Comparison of ENCODE assay signal across 8 cellular contexts in genomic region chr19:58519355-58520256, GRCh38. TPM values are rescaled to one million over a fixed set of nuclear protein-coding genes. Genes with fewer than 3 reads are reported as not detected.
DNase-seq lines count a peak whose midpoint lies in the region; ATAC-seq and TF ChIP-seq lines count a peak whose summit lies in the region.

Gene ZBTB45 (minus strand): TSS chr19:58519810. CDS start chr19:58517673, 2,137 bp downstream.

- dilution Hi-C loops in mammary epithelial cell (cut with HindIII; ENCODE audit: low sequenced_read_pairs) = loop anchor here (5.0 kb wide), 1 partner anchor 62 kb away; no protein-coding TSS in a partner anchor

- 4% methylated on average over 25 of the region's 87 CpGs for WGBS in mammary epithelial cell (ENCODE audit: low coverage, missing lambda C conversion rate)
- under 1% methylated on average over 58 of the region's 87 CpGs for WGBS in smooth muscle cell (ENCODE audit: low lambda C conversion rate)

- no TSS peak for BruUV-seq in mammary epithelial cell (replicated peaks; lab: Mats Ljungman, UMichigan)

- CTCF ChIA-PET in mammary epithelial cell (lab: Charles Lee; ENCODE audit: low non-redundant PET) = interaction anchor here (0.6 to 1.4 kb wide), 5 partner anchors 24 to 781 kb away, joined by 3 to 10 read pairs (median 5); partner anchors contain the start of genes CHMP2A and TRIM28

- H3K4me1 ChIP-seq in mammary epithelial cell (ENCODE audit: insufficient read depth, low read length) (peaks cover 11% of the 10 kb centered on the region), smooth muscle cell (ENCODE audit: low read depth) (peaks cover 10% of the 10 kb centered on the region)

- H3K36me3 ChIP-seq in WERI-Rb-1 (peaks cover 13% of the 10 kb centered on the region), mammary epithelial cell (ENCODE audit: insufficient read depth, low read length) (no peaks in the 10 kb centered on the region), smooth muscle cell (ENCODE audit: low read depth) (no peaks in the 10 kb centered on the region)

- H3K27ac ChIP-seq in WERI-Rb-1 (peak within 1 kb of the TSS; percentile 95), mammary epithelial cell (ENCODE audit: insufficient read depth, low read depth, low read length) (peak within 1 kb of the TSS; percentile 78), smooth muscle cell (ENCODE audit: low read depth) (peak within 1 kb of the TSS; percentile 82)

- H3K9me3 ChIP-seq in WERI-Rb-1 (ENCODE audit: severe bottlenecking) = no peaks in the 10 kb centered on the region
- H3K9me3 ChIP-seq in mammary epithelial cell (replicated peaks; ENCODE audit: insufficient read depth, low read length) = no peaks in the 10 kb centered on the region
- no peaks in the 10 kb centered on the region for H3K9me3 ChIP-seq in smooth muscle cell (replicated peaks; ENCODE audit: low read depth)

- H4K20me1 ChIP-seq in mammary epithelial cell (ENCODE audit: insufficient read depth, low read length) (no peaks in the 10 kb centered on the region), smooth muscle cell (ENCODE audit: low read depth) (peaks cover 4% of the 10 kb centered on the region)

- no peaks in the 10 kb centered on the region for H3F3A ChIP-seq in smooth muscle cell (ENCODE audit: low read depth)

- intact Hi-C loops in mammary epithelial cell (cut with micrococcal nuclease) = loop anchor here (1.0 to 2.0 kb wide), 13 partner anchors 20 to 1113 kb away; partner anchors contain the start of genes CHMP2A, TRIM28, ZNF324 and ZNF446

- peak within 1 kb of the TSS; percentile 90 for H3K4me2 ChIP-seq in mammary epithelial cell (ENCODE audit: insufficient read depth, low read depth, low read length)
- peak within 1 kb of the TSS; percentile 90 for H3K4me2 ChIP-seq in smooth muscle cell

- H3K4me3 ChIP-seq in WERI-Rb-1 (ENCODE audit: low read depth, low read length) = peak within 1 kb of the TSS; percentile 54
- peak within 1 kb of the TSS; percentile 80 to 87 (median 86) for H3K4me3 ChIP-seq in mammary epithelial cell (replicated peaks in 1 of 3; ENCODE audit: insufficient read depth in 1 of 3, low read depth in 2 of 3, low read length in 3 of 3)
- peak within 1 kb of the TSS; percentile 65 for H3K4me3 ChIP-seq in smooth muscle cell

- H2AFZ ChIP-seq in mammary epithelial cell (ENCODE audit: low read depth, low read length) (peak within 1 kb of the TSS; percentile 83), smooth muscle cell (ENCODE audit: low read depth) (peak within 1 kb of the TSS; percentile 64)

- H3K79me2 ChIP-seq in mammary epithelial cell (ENCODE audit: insufficient read depth, low read length) (peaks cover 43% of the 10 kb centered on the region), smooth muscle cell (ENCODE audit: low read depth) (peaks cover 42% of the 10 kb centered on the region)

- TF ChIP-seq CTCF in WERI-Rb-1 (IDR thresholded peaks at IDR 0.05; ENCODE audit: low read depth, low read length) (peak; percentile 74), mammary epithelial cell (conservative IDR thresholded peaks at IDR 0.05 in 1 of 2, IDR thresholded peaks at IDR 0.05 in 1 of 2; ENCODE audit: extremely low read depth in 1 of 2, insufficient read depth in 1 of 2, low read depth in 1 of 2, low read length in 2 of 2) (peak; percentile 49 to 90), smooth muscle cell (IDR thresholded peaks at IDR 0.05; ENCODE audit: borderline replicate concordance, insufficient read depth, poor library complexity, severe bottlenecking) (peak; percentile 97)

- ATAC-seq in GM18873 (IDR thresholded peaks at IDR 0.05; ENCODE audit: low FRiP score, unreplicated experiment) = peak; percentile 86
- ATAC-seq in HG03139 (IDR thresholded peaks at IDR 0.05; ENCODE audit: unreplicated experiment) = peak; percentile 62

- H3K27me3 ChIP-seq in WERI-Rb-1 (ENCODE audit: insufficient read depth, low read depth, severe bottlenecking) (no peaks in the 10 kb centered on the region), mammary epithelial cell (ENCODE audit: insufficient read depth, low read length) (no peaks in the 10 kb centered on the region), smooth muscle cell (ENCODE audit: low read depth) (no peaks in the 10 kb centered on the region)

- in situ Hi-C loops in mammary epithelial cell (cut with MboI; ENCODE audit: low sequenced_read_pairs in 2 of 2) = no loop called here

- H3K9ac ChIP-seq in mammary epithelial cell (ENCODE audit: insufficient read depth, low read length) (peak within 1 kb of the TSS; percentile 89), smooth muscle cell (ENCODE audit: low read depth) (peak within 1 kb of the TSS; percentile 85)

- DNase-seq in AG08395 (ENCODE audit: low spot score) (peak; percentile 92), NCI-H2196 treated with DMSO at 0.1 percent for 48 hours (lab: John Stamatoyannopoulos, UW; ENCODE audit: unreplicated experiment) (peak; percentile 92), WERI-Rb-1 (peak; percentile 94), mammary epithelial cell (peak; percentile 96), iPS-NIHi11 (ENCODE audit: low spot score) (peak; percentile 89), smooth muscle cell (lab: John Stamatoyannopoulos, UW; ENCODE audit: unreplicated experiment) (peak; percentile 96)

RNA-seq across cellular contexts. Expression of gene ZBTB45, which starts in this region (rescaled TPM):
- 10 to 100 TPM in 1 of 2 donors, 1 to 10 TPM in 1; 8.2 to 14.1 TPM for total RNA-seq in mammary epithelial cell
- polyA plus RNA-seq in mammary epithelial cell = 8.5 TPM
- 4.0 TPM for polyA minus RNA-seq in mammary epithelial cell
- total RNA-seq in smooth muscle cell = 5.1 and 8.7 TPM in 2 replicates
- polyA plus RNA-seq in smooth muscle cell = 23.7 and 25.1 TPM in 2 replicates

Comparison
In these comparisons a context has a peak if more than half of its experiments do, and no peak if none do; other contexts are left out.
1. Peak in every context shown above with its lines: DNase-seq, ATAC-seq, H3K4me3 ChIP-seq and H3K27ac ChIP-seq.